In genomic region chr13:51449018-51449417, GRCh38 we compare ENCODE assay signal across 1 cellular context.
TF ChIP-seq lines count a peak whose summit lies in the region.

No MANE protein-coding gene starts in this region.

TF ChIP-seq in K562, 482 proteins besides CTCF, POLR2A, EP300 and RAD21:
- TF ChIP-seq NFIX (CRISPR knock-in tag; IDR thresholded peaks at IDR 0.05; ENCODE audit: low read depth) (no peak), SNAPC5 (CRISPR knock-in tag; IDR thresholded peaks at IDR 0.05) (no peak), FOXJ2 (tag; IDR thresholded peaks at IDR 0.05) (no peak), MAFK (IDR thresholded peaks at IDR 0.05; ENCODE audit: low read length) (peak; percentile 66), SIN3B (IDR thresholded peaks at IDR 0.05; ENCODE audit: low read depth) (no peak), PYGO2 (tag; IDR thresholded peaks at IDR 0.05) (no peak), MAFF (IDR thresholded peaks at IDR 0.05; ENCODE audit: low read length) (peak; percentile 74), MAFG (tag; conservative IDR thresholded peaks at IDR 0.05) (peak; percentile 79), ATF6 (CRISPR knock-in tag; IDR thresholded peaks at IDR 0.05) (no peak), SREBF1 (IDR thresholded peaks at IDR 0.05; ENCODE audit: borderline replicate concordance, low read depth, low read length) (no peak), PHF8 (IDR thresholded peaks at IDR 0.05; ENCODE audit: borderline replicate concordance, low read length) (no peak), ZNF316 (IDR thresholded peaks at IDR 0.05) (peak; percentile 90), THAP7 (CRISPR knock-in tag; IDR thresholded peaks at IDR 0.05) (no peak), C11orf30 (IDR thresholded peaks at IDR 0.05; ENCODE audit: low read depth) (peak; percentile 82), SNRNP70 (optimal IDR thresholded peaks at IDR 0.05; ENCODE audit: low read depth, low read length) (no peak), CBX3 (IDR thresholded peaks at IDR 0.05; ENCODE audit: borderline replicate concordance in 1 of 2, low read length in 2 of 2) (no peak)
